ENCODE assay signal across 11 cellular contexts in genomic region chr22:50626314-50626855, GRCh38.
DNase-seq lines count a peak whose midpoint lies in the region; ATAC-seq and TF ChIP-seq lines count a peak whose summit lies in the region.
"Had no signal": no experiment of that assay in that cellular context is flagged by ENCODE, and none has a peak within 500 bp of the region (broad histone marks: within the 10 kb centered on the region; RNA-seq: fewer than 3 reads in every experiment).

No MANE protein-coding gene starts in this region.

- H3K27ac ChIP-seq in OCI-LY3 (ENCODE audit: low read length) (no peak overlapping the region), parathyroid adenoma (no peak overlapping the region)
- H3K27ac ChIP-seq: adrenal gland had no signal

- H3K9me3 ChIP-seq in OCI-LY3 (ENCODE audit: insufficient read depth, low read length) (no peaks in the 10 kb centered on the region), parathyroid adenoma (ENCODE audit: control insufficient read depth, low read length) (no peaks in the 10 kb centered on the region)
- H3K9me3 ChIP-seq: adrenal gland had no signal

- H3K4me2 ChIP-seq in OCI-LY3 (ENCODE audit: low read length) (0 out of 2 replicates have a peak overlapping the region, but pooled peaks have one; percentile 80), parathyroid adenoma (ENCODE audit: low read length) (peak overlapping the region; percentile 99)

- peaks cover 24% of the 10 kb centered on the region for H3K4me1 Mint-ChIP-seq in T-helper 1 cell treated with Interleukin-12 subunit alpha and Interleukin-12 subunit beta and Interleukin-4 antibody, amounts not matched to agents 30 μg/mL and 1 μg/mL, for 36 hours (ENCODE audit: low read depth)
- peaks cover 50% of the 10 kb centered on the region for H3K4me1 Mint-ChIP-seq in dendritic cell treated with granulocyte-macrophage colony-stimulating factor and Interleukin-4, amounts not matched to agents 40 ng/mL and 50 ng/mL, for 4 days (ENCODE audit: low read depth)

- H4K20me1 ChIP-seq in OCI-LY3 (ENCODE audit: insufficient read depth, low read length), result no peaks in the 10 kb centered on the region

- H3K27me3 Mint-ChIP-seq in T-helper 1 cell treated with Interleukin-12 subunit alpha and Interleukin-12 subunit beta and Interleukin-4 antibody, amounts not matched to agents 30 μg/mL and 1 μg/mL, for 36 hours (ENCODE audit: low read depth), result no peaks in the 10 kb centered on the region
- H3K27me3 Mint-ChIP-seq in dendritic cell treated with granulocyte-macrophage colony-stimulating factor and Interleukin-4, amounts not matched to agents 40 ng/mL and 50 ng/mL, for 4 days, result peaks cover 3% of the 10 kb centered on the region

- H3K36me3 ChIP-seq in OCI-LY3 (replicated peaks; ENCODE audit: low read depth, low read length) (no peaks in the 10 kb centered on the region), parathyroid adenoma (ENCODE audit: control insufficient read depth, insufficient read depth, low read length) (no peaks in the 10 kb centered on the region)
- H3K36me3 ChIP-seq: adrenal gland had no signal

- H3K4me1 ChIP-seq in OCI-LY3 (ENCODE audit: low read length) (peaks cover 20% of the 10 kb centered on the region), parathyroid adenoma (peaks cover 12% of the 10 kb centered on the region)

- H3K4me3 ChIP-seq in OCI-LY3 (ENCODE audit: low read length) (no peak overlapping the region), parathyroid adenoma (ENCODE audit: low read depth, low read length) (no peak overlapping the region)

- H3K27me3 ChIP-seq in OCI-LY3 (ENCODE audit: low read depth, low read length) (no peaks in the 10 kb centered on the region), parathyroid adenoma (ENCODE audit: control insufficient read depth, insufficient read depth, low read length) (no peaks in the 10 kb centered on the region)
- H3K27me3 ChIP-seq: adrenal gland had no signal

- H3K36me3 Mint-ChIP-seq in T-helper 1 cell treated with Interleukin-12 subunit alpha and Interleukin-12 subunit beta and Interleukin-4 antibody, amounts not matched to agents 30 μg/mL and 1 μg/mL, for 36 hours (ENCODE audit: low read depth), result peaks cover 6% of the 10 kb centered on the region
- H3K36me3 Mint-ChIP-seq in dendritic cell treated with granulocyte-macrophage colony-stimulating factor and Interleukin-4, amounts not matched to agents 40 ng/mL and 50 ng/mL, for 4 days (ENCODE audit: low read depth), result peaks cover 41% of the 10 kb centered on the region

- intact Hi-C loops in dendritic cell treated with granulocyte-macrophage colony-stimulating factor and Interleukin-4, amounts not matched to agents 40 ng/mL and 50 ng/mL, for 4 days (cut with micrococcal nuclease), result loop anchor here (5.0 kb wide), 1 partner anchor 66 kb away; no protein-coding TSS in a partner anchor

- no peak overlapping the region for H2AFZ ChIP-seq in OCI-LY3 (ENCODE audit: low read depth, low read length)
- no peak overlapping the region for H2AFZ ChIP-seq in parathyroid adenoma

- no peak for ATAC-seq in HG02870 (IDR thresholded peaks at IDR 0.05; ENCODE audit: unreplicated experiment)

- no peak for DNase-seq in T-helper 1 cell
- no peak for DNase-seq in KG1 (lab: John Stamatoyannopoulos, UW)
- no peak for DNase-seq in SW 1271 (lab: John Stamatoyannopoulos, UW)
- DNase-seq: effector CD4-positive, alpha-beta T cell; NK-92 treated with Interleukin-12 subunit alpha and Interleukin-12 subunit beta, amount 100 ng/mL, for 24 hours had no signal

- TF ChIP-seq CTCF in OCI-LY3 (IDR thresholded peaks at IDR 0.05; ENCODE audit: low read depth, low read length) (no peak), parathyroid adenoma (IDR thresholded peaks at IDR 0.05) (no peak)

- peak overlapping the region; percentile 75 for H3K27ac Mint-ChIP-seq in T-helper 1 cell treated with Interleukin-12 subunit alpha and Interleukin-12 subunit beta and Interleukin-4 antibody, amounts not matched to agents 30 μg/mL and 1 μg/mL, for 36 hours
- peak overlapping the region; percentile 87 for H3K27ac Mint-ChIP-seq in dendritic cell treated with granulocyte-macrophage colony-stimulating factor and Interleukin-4, amounts not matched to agents 40 ng/mL and 50 ng/mL, for 4 days

- H3K9me3 Mint-ChIP-seq in T-helper 1 cell treated with Interleukin-12 subunit alpha and Interleukin-12 subunit beta and Interleukin-4 antibody, amounts not matched to agents 30 μg/mL and 1 μg/mL, for 36 hours, result no peaks in the 10 kb centered on the region
- no peaks in the 10 kb centered on the region for H3K9me3 Mint-ChIP-seq in dendritic cell treated with granulocyte-macrophage colony-stimulating factor and Interleukin-4, amounts not matched to agents 40 ng/mL and 50 ng/mL, for 4 days

- H3K9ac ChIP-seq in OCI-LY3 (ENCODE audit: low read length), result no peak overlapping the region
- no peak overlapping the region for H3K9ac ChIP-seq in parathyroid adenoma

- H3K4me3 Mint-ChIP-seq in T-helper 1 cell treated with Interleukin-12 subunit alpha and Interleukin-12 subunit beta and Interleukin-4 antibody, amounts not matched to agents 30 μg/mL and 1 μg/mL, for 36 hours, result peak overlapping the region; percentile 75
- H3K4me3 Mint-ChIP-seq in dendritic cell treated with granulocyte-macrophage colony-stimulating factor and Interleukin-4, amounts not matched to agents 40 ng/mL and 50 ng/mL, for 4 days, result peak overlapping the region; percentile 17

- H3K79me2 ChIP-seq in OCI-LY3 (ENCODE audit: low read length) (no peaks in the 10 kb centered on the region), parathyroid adenoma (no peaks in the 10 kb centered on the region)
